1 cellular context compared by ENCODE assay signal in genomic region chr16:2523801-2524231, GRCh38.
TF ChIP-seq lines count a peak whose summit lies in the region.

No MANE protein-coding gene starts in this region.

TF ChIP-seq in HEK293, 187 proteins besides CTCF, POLR2A, EP300 and RAD21:
- TF ChIP-seq ZNF311 (tag by site-specific recombination; IDR thresholded peaks at IDR 0.05; ENCODE audit: borderline replicate concordance) (no peak), ZNF274 (IDR thresholded peaks at IDR 0.05; ENCODE audit: low read length) (no peak), ZNF274 (tag by site-specific recombination; IDR thresholded peaks at IDR 0.05; ENCODE audit: borderline replicate concordance) (no peak), ZNF76 (tag by site-specific recombination; IDR thresholded peaks at IDR 0.05; ENCODE audit: borderline replicate concordance, low read depth) (peak; percentile 19; the same call in 1 of the 2 replicates)
TF ChIP-seq in HEK293: peak in this region for 1.
